In the genomic region with DNA sequence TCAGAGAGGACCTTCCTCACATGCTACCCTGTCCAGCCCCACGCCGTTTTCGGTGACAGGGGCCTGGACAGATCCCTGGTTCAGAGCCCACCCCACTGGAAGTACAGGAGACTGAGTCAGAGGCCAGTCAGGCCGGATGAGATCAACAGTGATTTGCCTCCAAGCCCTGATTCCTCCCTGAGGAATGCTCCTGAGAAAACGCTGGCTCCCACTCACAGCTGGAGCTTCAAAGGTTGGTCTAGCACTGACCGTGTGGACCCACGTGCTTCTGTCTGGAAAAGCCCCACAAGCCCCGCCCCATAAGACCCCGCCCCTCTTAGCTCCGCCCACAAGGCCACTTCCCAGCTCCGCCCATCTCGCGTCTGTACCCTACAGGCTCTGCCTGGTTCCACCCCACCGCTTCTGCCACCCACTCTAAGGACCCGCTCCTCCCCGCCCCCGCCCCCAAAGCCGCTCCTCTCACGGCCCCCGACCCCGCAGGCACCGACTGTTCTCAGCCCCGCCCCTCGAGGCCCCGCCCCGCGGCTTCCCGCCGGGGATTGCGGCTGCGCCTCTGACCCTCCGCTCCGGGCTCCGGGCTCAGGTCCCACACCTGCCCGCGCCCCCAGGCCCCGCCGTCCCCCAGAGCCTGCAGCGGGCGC, we compare ENCODE assay signal across 9 cellular contexts.
DNase-seq lines count a peak whose midpoint lies in the region; ATAC-seq, FAIRE-seq and TF ChIP-seq lines count a peak whose summit lies in the region.
"Had no signal": no experiment of that assay in that cellular context is flagged by ENCODE, and none has a peak within 500 bp of the region (broad histone marks: within the 10 kb centered on the region; RNA-seq: fewer than 3 reads in every experiment).

No MANE protein-coding gene starts in this region.

- no peak overlapping the region for H3K4me3 ChIP-seq in fibroblast of mammary gland (ENCODE audit: control insufficient read depth, low read depth, low read length)
- H3K4me3 ChIP-seq in gastrocnemius medialis: no peak overlapping the region
- H3K4me3 ChIP-seq: psoas muscle had no signal

- DNase-seq in activated CD4-positive, alpha-beta T cell treated with anti-CD3 and anti-CD28 coated beads, Interleukin-2, amount 50 U/mL, for 48 hours: peak; percentile 28 to 38
- DNase-seq in activated CD4-positive, alpha-beta T cell treated with anti-CD3 and anti-CD28 coated beads for 1 hour: no peak
- DNase-seq in RKO (ENCODE audit: low spot score) (peak; percentile 93), fibroblast of mammary gland (ENCODE audit: low read depth) (peak; percentile 86), NCI-H1092 (lab: John Stamatoyannopoulos, UW) (no peak), gastrocnemius medialis (no peak), GM12891 (ENCODE audit: insufficient read length, low spot score) (no peak)
- peak; percentile 17 for DNase-seq in stimulated activated CD8-positive, alpha-beta memory T cell treated with anti-CD3 and anti-CD28 coated beads, Interleukin-7, amount 100 ng/mL, for 24 hours (ENCODE audit: low read depth)

- in situ Hi-C loops in gastrocnemius medialis (cut with MboI; ENCODE audit: low sequenced_read_pairs in 4 of 4): no loop called here

- H3K9me3 ChIP-seq in gastrocnemius medialis: no peaks in the 10 kb centered on the region
- H3K9me3 ChIP-seq: psoas muscle had no signal

- TF ChIP-seq CTCF in fibroblast of mammary gland (conservative IDR thresholded peaks at IDR 0.05; ENCODE audit: control insufficient read depth, insufficient read depth, low read depth, low read length): no peak
- TF ChIP-seq CTCF in gastrocnemius medialis (IDR thresholded peaks at IDR 0.05 in 4 of 5, conservative IDR thresholded peaks at IDR 0.05 in 1 of 5): no peak

- no peak for TF ChIP-seq POLR2A in gastrocnemius medialis (IDR thresholded peaks at IDR 0.05)
- TF ChIP-seq POLR2A in GM12891 (IDR thresholded peaks at IDR 0.05; ENCODE audit: low read depth, low read length): no peak

- H3K4me1 ChIP-seq in gastrocnemius medialis: no peaks in the 10 kb centered on the region
- H3K4me1 ChIP-seq: psoas muscle had no signal

- FAIRE-seq in GM12891 (lab: Jason Lieb, UNC): no peak

- H3K27me3 ChIP-seq in gastrocnemius medialis: peaks cover 41 to 59% (median 57%) of the 10 kb centered on the region in 3 donors

- intact Hi-C loops in gastrocnemius medialis (cut with DNase I; ENCODE audit: low total_unique reads): no loop called here

- no peaks in the 10 kb centered on the region for H3K36me3 ChIP-seq in gastrocnemius medialis

- no peak overlapping the region for H3K27ac ChIP-seq in gastrocnemius medialis
- H3K27ac ChIP-seq: psoas muscle had no signal

- ATAC-seq in gastrocnemius medialis: no peak

TF ChIP-seq in GM12891, 5 proteins besides CTCF, POLR2A, EP300 and RAD21:
- no peak for TF ChIP-seq POU2F2 (IDR thresholded peaks at IDR 0.05; ENCODE audit: low read depth, low read length)
- no peak for TF ChIP-seq SPI1 (IDR thresholded peaks at IDR 0.05; ENCODE audit: low read depth, low read length)
- no peak for TF ChIP-seq TAF1 (IDR thresholded peaks at IDR 0.05; ENCODE audit: low read depth, low read length)
- TF ChIP-seq POLR2AphosphoS5 (IDR thresholded peaks at IDR 0.05; ENCODE audit: low read depth, low read length): no peak
- TF ChIP-seq PAX5 (IDR thresholded peaks at IDR 0.05; ENCODE audit: insufficient read depth, low read length, severe bottlenecking): no peak

Comparison
In these comparisons a context has a peak if more than half of its experiments do, and no peak if none do; other contexts are left out.
1. DNase-seq: peak in activated CD4-positive, alpha-beta T cell treated with anti-CD3 and anti-CD28 coated beads, Interleukin-2, amount 50 U/mL, for 48 hours (2 of 2), RKO (single experiment), fibroblast of mammary gland (single experiment) and stimulated activated CD8-positive, alpha-beta memory T cell treated with anti-CD3 and anti-CD28 coated beads, Interleukin-7, amount 100 ng/mL, for 24 hours (single experiment); none in activated CD4-positive, alpha-beta T cell treated with anti-CD3 and anti-CD28 coated beads for 1 hour (single experiment), NCI-H1092 (single experiment), gastrocnemius medialis (0 of 2) and GM12891 (single experiment).